ENCODE assay signal across 8 cellular contexts in genomic region chr3:50568947-50569749, GRCh38. TPM values are rescaled to one million over a fixed set of nuclear protein-coding genes. Genes with fewer than 3 reads are reported as not detected.
A peak's percentile ranks its signal among the peaks of the same experiment; 100 is the strongest.
DNase-seq lines count a peak whose midpoint lies in the region; ATAC-seq, FAIRE-seq and TF ChIP-seq lines count a peak whose summit lies in the region.

TSS of gene HEMK1 (plus strand) at chr3:50569522. CDS start at chr3:50571105, 1,583 bp downstream.

- peaks cover 18% of the 10 kb centered on the region for H3K4me1 ChIP-seq in keratinocyte (ENCODE audit: control insufficient read depth, extremely low read depth, insufficient read depth, low read length)

- peak within 1 kb of the TSS; percentile 92 for H3K9ac ChIP-seq in keratinocyte (ENCODE audit: control insufficient read depth, extremely low read depth, insufficient read depth, low read length)

- peaks cover 7% of the 10 kb centered on the region for H3K79me2 ChIP-seq in keratinocyte (ENCODE audit: control insufficient read depth, insufficient read depth, low read length)

- peak within 1 kb of the TSS; percentile 53 to 97 (median 96) for H3K4me3 ChIP-seq in keratinocyte (ENCODE audit: control insufficient read depth in 2 of 3, extremely low read depth in 1 of 3, insufficient read depth in 2 of 3, low read depth in 1 of 3, low read length in 3 of 3)

- dilution Hi-C loops in keratinocyte (cut with MboI; ENCODE audit: extremely low pct_ligation_motif_present, low sequenced_read_pairs) = no loop called here

- H3K27me3 ChIP-seq in keratinocyte (ENCODE audit: control insufficient read depth, extremely low read depth, insufficient read depth, low read length) = no peaks in the 10 kb centered on the region

- H3K4me2 ChIP-seq in keratinocyte (ENCODE audit: control insufficient read depth, extremely low read depth, insufficient read depth, low read depth, low read length) = peak within 1 kb of the TSS; percentile 90

- H3K36me3 ChIP-seq in keratinocyte (ENCODE audit: control insufficient read depth in 2 of 2, extremely low read depth in 1 of 2, insufficient read depth in 2 of 2, low read length in 2 of 2) = peaks cover 9 to 10% of the 10 kb centered on the region in 2 experiments

- peak; percentile 50 for ATAC-seq in GM19025 (IDR thresholded peaks at IDR 0.05; ENCODE audit: low read depth, unreplicated experiment)
- peak; percentile 65 for ATAC-seq in HG03342 (IDR thresholded peaks at IDR 0.05; ENCODE audit: unreplicated experiment)

- peak within 1 kb of the TSS; percentile 97 for H2AFZ ChIP-seq in keratinocyte (ENCODE audit: control insufficient read depth, low read length)

- H3K27ac ChIP-seq in keratinocyte (ENCODE audit: control insufficient read depth, insufficient read depth, low read length) = peak within 1 kb of the TSS; percentile 89

- FAIRE-seq in keratinocyte (lab: Jason Lieb, UNC) = peak; percentile 58

- no peaks in the 10 kb centered on the region for H3K9me1 ChIP-seq in keratinocyte (ENCODE audit: control insufficient read depth, extremely low read depth, insufficient read depth, low read length)

- H3K9me3 ChIP-seq in keratinocyte (ENCODE audit: control insufficient read depth, low read depth, low read length) = no peaks in the 10 kb centered on the region

- no peaks in the 10 kb centered on the region for H4K20me1 ChIP-seq in keratinocyte (ENCODE audit: control insufficient read depth, extremely low read depth, insufficient read depth, low read length)

- DNase-seq in AG09319 (ENCODE audit: extremely low read depth, low read depth) (peak; percentile 82), NCI-H460 (ENCODE audit: extremely low read depth, low read depth) (peak; percentile 89), cerebellum (ENCODE audit: low spot score) (peak; percentile 94), keratinocyte (ENCODE audit: low read depth, low spot score) (peak; percentile 45)
- DNase-seq in activated CD4-positive, alpha-beta T cell treated with anti-CD3 and anti-CD28 coated beads for 1 hour = peak; percentile 87
- peak; percentile 78 to 88 for DNase-seq in stimulated activated CD4-positive, alpha-beta T cell treated with anti-CD3 and anti-CD28 coated beads, Interleukin-15, amount 100 ng/mL, for 1 hour (ENCODE audit: low read depth in 1 of 2, low spot score in 1 of 2)

- TF ChIP-seq CTCF in AG09319 (IDR thresholded peaks at IDR 0.05; ENCODE audit: low read depth, low read length) (no peak), keratinocyte (optimal IDR thresholded peaks at IDR 0.05 in 1 of 3, IDR thresholded peaks at IDR 0.05 in 1 of 3, conservative IDR thresholded peaks at IDR 0.05 in 1 of 3; ENCODE audit: extremely low read depth in 1 of 3, insufficient read depth in 2 of 3, low read length in 3 of 3) (no peak)

RNA-seq across cellular contexts. Expression of gene HEMK1, which starts in this region (rescaled TPM):
- 7.0 and 12.0 TPM in 2 replicates for total RNA-seq in NCI-H460 (2014; rRNA removed; shearing (Covaris generic))
- polyA plus RNA-seq in NCI-H460 (2014; cell fraction: nucleus; rRNA removed) = 25.5 and 33.0 TPM in 2 replicates
- total RNA-seq in cerebellum = 9.0 TPM
- polyA plus RNA-seq in keratinocyte = 12.9 to 19.5 TPM (median 13.0 TPM) in 3 replicates
- polyA plus RNA-seq in keratinocyte (2011; ENCODE audit: low read depth) = 0.74 TPM
- polyA plus RNA-seq in keratinocyte (2011; cell fraction: cytosol; rRNA removed) = 7.4 and 12.2 TPM in 2 replicates
- polyA plus RNA-seq in keratinocyte (2011; cell fraction: nucleus; rRNA removed) = 32.6 and 40.2 TPM in 2 replicates
- 10.1 and 15.6 TPM in 2 replicates for polyA plus RNA-seq in keratinocyte (2012; ENCODE audit: low replicate concordance)
- 9.7 to 14.6 TPM (median 12.7 TPM) in 3 replicates for polyA minus RNA-seq in keratinocyte
- 8.6 TPM for polyA minus RNA-seq in keratinocyte (2011; cell fraction: cytosol; rRNA and poly(A)+ RNA removed)
- polyA minus RNA-seq in keratinocyte (2011; cell fraction: nucleus; rRNA and poly(A)+ RNA removed) = 6.4 and 8.7 TPM in 2 replicates

Comparison
In these comparisons a context has a peak if more than half of its experiments do, and no peak if none do; other contexts are left out.
1. Peak in every context shown above with its lines: DNase-seq, ATAC-seq, H3K4me3 ChIP-seq and H3K27ac ChIP-seq.